Comparison of ENCODE assay signal across 1 cellular context in the genomic region with DNA sequence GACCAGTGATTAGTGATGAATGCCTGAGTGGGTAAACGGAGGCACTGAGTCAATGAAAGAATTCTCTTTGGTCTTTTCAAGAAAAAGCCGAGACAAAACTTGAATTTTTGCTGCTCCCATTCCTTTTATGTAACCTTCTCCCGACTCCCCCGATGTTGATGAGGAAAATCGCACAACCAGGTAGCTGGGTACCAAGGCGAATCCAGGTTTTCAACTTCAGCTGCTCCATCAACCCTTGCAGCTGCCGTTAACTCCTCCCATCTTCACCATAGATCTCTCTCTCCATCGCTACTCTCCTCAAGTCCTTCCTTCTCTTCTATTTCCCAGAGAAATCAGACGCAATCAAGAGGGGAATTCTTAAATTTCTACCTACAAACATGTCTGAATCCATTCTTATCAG.
TF ChIP-seq lines count a peak whose summit lies in the region.

No MANE protein-coding gene starts in this region.

TF ChIP-seq in HepG2, 621 proteins besides CTCF, POLR2A, EP300 and RAD21:
- TF ChIP-seq ZNF878 (CRISPR knock-in tag; IDR thresholded peaks at IDR 0.05) (no peak), ZBTB40 (IDR thresholded peaks at IDR 0.05) (no peak), ZBTB40 (CRISPR knock-in tag; IDR thresholded peaks at IDR 0.05) (no peak), ZNF264 (CRISPR knock-in tag; IDR thresholded peaks at IDR 0.05) (no peak), MXD4 (CRISPR knock-in tag; IDR thresholded peaks at IDR 0.05) (no peak), ETS1 (CRISPR knock-in tag; IDR thresholded peaks at IDR 0.05) (no peak), HHEX (CRISPR knock-in tag; IDR thresholded peaks at IDR 0.05) (no peak), AHR (CRISPR knock-in tag; IDR thresholded peaks at IDR 0.05) (no peak), MBD4 (IDR thresholded peaks at IDR 0.05; ENCODE audit: borderline replicate concordance, low read length) (no peak), CENPT (CRISPR knock-in tag; IDR thresholded peaks at IDR 0.05; ENCODE audit: low read depth) (no peak)
TF ChIP-seq in HepG2: peak in this region for 0.
